14 cellular contexts compared by ENCODE assay signal in genomic region chr15:50426428-50426827, GRCh38. TPM values are rescaled to one million over a fixed set of nuclear protein-coding genes. Genes with fewer than 3 reads are reported as not detected.
A peak's percentile ranks its signal among the peaks of the same experiment; 100 is the strongest.
DNase-seq lines count a peak whose midpoint lies in the region; ATAC-seq, FAIRE-seq and TF ChIP-seq lines count a peak whose summit lies in the region.
"Had no signal": no experiment of that assay in that cellular context is flagged by ENCODE, and none has a peak within 500 bp of the region (broad histone marks: within the 10 kb centered on the region; RNA-seq: fewer than 3 reads in every experiment).

No MANE protein-coding gene starts in this region.

- no peak for DNase-seq in T-helper 1 cell
- DNase-seq in GM12892 (ENCODE audit: insufficient read length): no peak
- no peak for DNase-seq in activated T-helper 2 cell treated with anti-CD3 and anti-CD28 coated beads, Interferon-gamma antibody, Interleukin-2, Interleukin-4, amounts not matched to agents 10 μg/mL and 5 μg/mL and 100 μg/mL, durations not matched to agents 14 hours and 24 hours and 36 hours (ENCODE audit: low spot score)
- no peak for DNase-seq in natural killer cell treated with Interleukin-12 subunit alpha and Interleukin-12 subunit beta and Interleukin-15 and Interleukin-18, amount 100 ng/mL, for 72 hours (ENCODE audit: low spot score)
- no peak for DNase-seq in hippocampal formation (lab: John Stamatoyannopoulos, UW)
- no peak for DNase-seq in stimulated activated CD4-positive, alpha-beta T cell treated with anti-CD3 and anti-CD28 coated beads, Interleukin-2, amount 100 ng/mL, for 48 hours
- DNase-seq: hypothalamus; NCI-H1048; right cardiac atrium; SHP77 treated with DMSO at 0.1 percent for 48 hours; stimulated activated CD4-positive, alpha-beta T cell treated with anti-CD3 and anti-CD28 coated beads, Interleukin-4, amount 100 ng/mL, for 1 hour had no signal

- peak overlapping the region; percentile 74 for H3K4me3 Mint-ChIP-seq in T-helper 1 cell treated with Interleukin-12 subunit alpha and Interleukin-12 subunit beta and Interleukin-4 antibody, amounts not matched to agents 30 μg/mL and 1 μg/mL, for 36 hours
- H3K4me3 Mint-ChIP-seq in activated T-helper 2 cell treated with anti-CD3 and anti-CD28 coated beads, Interferon-gamma antibody, Interleukin-2, Interleukin-4, amounts not matched to agents 10 μg/mL and 5 μg/mL and 100 μg/mL, durations not matched to agents 14 hours and 24 hours and 36 hours (ENCODE audit: low read depth): peak overlapping the region; percentile 75
- H3K4me3 Mint-ChIP-seq in natural killer cell treated with Interleukin-12 subunit alpha and Interleukin-12 subunit beta and Interleukin-15 and Interleukin-18, amount 100 ng/mL, for 72 hours: peak overlapping the region; percentile 48

- ATAC-seq in natural killer cell treated with Interleukin-12 subunit alpha and Interleukin-12 subunit beta and Interleukin-15 and Interleukin-18, amount 100 ng/mL, for 72 hours: no peak
- ATAC-seq in GM21576 (IDR thresholded peaks at IDR 0.05; ENCODE audit: unreplicated experiment): no peak
- ATAC-seq: right cardiac atrium had no signal

- H3K9me3 Mint-ChIP-seq in T-helper 1 cell treated with Interleukin-12 subunit alpha and Interleukin-12 subunit beta and Interleukin-4 antibody, amounts not matched to agents 30 μg/mL and 1 μg/mL, for 36 hours: no peaks in the 10 kb centered on the region
- H3K9me3 Mint-ChIP-seq in activated T-helper 2 cell treated with anti-CD3 and anti-CD28 coated beads, Interferon-gamma antibody, Interleukin-2, Interleukin-4, amounts not matched to agents 10 μg/mL and 5 μg/mL and 100 μg/mL, durations not matched to agents 14 hours and 24 hours and 36 hours: no peaks in the 10 kb centered on the region
- H3K9me3 Mint-ChIP-seq in natural killer cell treated with Interleukin-12 subunit alpha and Interleukin-12 subunit beta and Interleukin-15 and Interleukin-18, amount 100 ng/mL, for 72 hours: no peaks in the 10 kb centered on the region

- peaks cover 25% of the 10 kb centered on the region for H3K4me1 Mint-ChIP-seq in T-helper 1 cell treated with Interleukin-12 subunit alpha and Interleukin-12 subunit beta and Interleukin-4 antibody, amounts not matched to agents 30 μg/mL and 1 μg/mL, for 36 hours (ENCODE audit: low read depth)
- peaks cover 21% of the 10 kb centered on the region for H3K4me1 Mint-ChIP-seq in activated T-helper 2 cell treated with anti-CD3 and anti-CD28 coated beads, Interferon-gamma antibody, Interleukin-2, Interleukin-4, amounts not matched to agents 10 μg/mL and 5 μg/mL and 100 μg/mL, durations not matched to agents 14 hours and 24 hours and 36 hours (ENCODE audit: low read depth)
- peaks cover 28 to 40% of the 10 kb centered on the region in 2 donors for H3K4me1 Mint-ChIP-seq in natural killer cell treated with Interleukin-12 subunit alpha and Interleukin-12 subunit beta and Interleukin-15 and Interleukin-18, amount 100 ng/mL, for 72 hours (ENCODE audit: low read depth in 2 of 2)

- no peak for FAIRE-seq in GM12892 (lab: Jason Lieb, UNC)
- FAIRE-seq: urothelium cell line had no signal

- H3K27me3 Mint-ChIP-seq in T-helper 1 cell treated with Interleukin-12 subunit alpha and Interleukin-12 subunit beta and Interleukin-4 antibody, amounts not matched to agents 30 μg/mL and 1 μg/mL, for 36 hours (ENCODE audit: low read depth): no peaks in the 10 kb centered on the region
- H3K27me3 Mint-ChIP-seq in activated T-helper 2 cell treated with anti-CD3 and anti-CD28 coated beads, Interferon-gamma antibody, Interleukin-2, Interleukin-4, amounts not matched to agents 10 μg/mL and 5 μg/mL and 100 μg/mL, durations not matched to agents 14 hours and 24 hours and 36 hours (ENCODE audit: low read depth): no peaks in the 10 kb centered on the region
- no peaks in the 10 kb centered on the region for H3K27me3 Mint-ChIP-seq in natural killer cell treated with Interleukin-12 subunit alpha and Interleukin-12 subunit beta and Interleukin-15 and Interleukin-18, amount 100 ng/mL, for 72 hours

- H3K36me3 Mint-ChIP-seq in T-helper 1 cell treated with Interleukin-12 subunit alpha and Interleukin-12 subunit beta and Interleukin-4 antibody, amounts not matched to agents 30 μg/mL and 1 μg/mL, for 36 hours (ENCODE audit: low read depth): peaks cover 10% of the 10 kb centered on the region
- H3K36me3 Mint-ChIP-seq in activated T-helper 2 cell treated with anti-CD3 and anti-CD28 coated beads, Interferon-gamma antibody, Interleukin-2, Interleukin-4, amounts not matched to agents 10 μg/mL and 5 μg/mL and 100 μg/mL, durations not matched to agents 14 hours and 24 hours and 36 hours (ENCODE audit: low read depth): peaks cover 25% of the 10 kb centered on the region
- H3K36me3 Mint-ChIP-seq in natural killer cell treated with Interleukin-12 subunit alpha and Interleukin-12 subunit beta and Interleukin-15 and Interleukin-18, amount 100 ng/mL, for 72 hours: peaks cover 4% of the 10 kb centered on the region

- TF ChIP-seq POLR2A in GM12892 (IDR thresholded peaks at IDR 0.05; ENCODE audit: low read depth, low read length): 0 out of 2 replicates have a peak, but pooled peaks have one; percentile 18

- intact Hi-C loops in activated T-helper 2 cell treated with anti-CD3 and anti-CD28 coated beads, Interferon-gamma antibody, Interleukin-2, Interleukin-4, amounts not matched to agents 10 μg/mL and 5 μg/mL and 100 μg/mL, durations not matched to agents 14 hours and 24 hours and 36 hours (cut with micrococcal nuclease): loop anchor here (10.0 kb wide), 1 partner anchor 58 kb away; no protein-coding TSS in a partner anchor

- no peak overlapping the region for H3K27ac Mint-ChIP-seq in T-helper 1 cell treated with Interleukin-12 subunit alpha and Interleukin-12 subunit beta and Interleukin-4 antibody, amounts not matched to agents 30 μg/mL and 1 μg/mL, for 36 hours
- H3K27ac Mint-ChIP-seq in activated T-helper 2 cell treated with anti-CD3 and anti-CD28 coated beads, Interferon-gamma antibody, Interleukin-2, Interleukin-4, amounts not matched to agents 10 μg/mL and 5 μg/mL and 100 μg/mL, durations not matched to agents 14 hours and 24 hours and 36 hours: no peak overlapping the region
- H3K27ac Mint-ChIP-seq in natural killer cell treated with Interleukin-12 subunit alpha and Interleukin-12 subunit beta and Interleukin-15 and Interleukin-18, amount 100 ng/mL, for 72 hours: no peak overlapping the region

RNA-seq across cellular contexts. Expression of gene USP8, which starts 2.2 kb away (rescaled TPM):
- polyA plus RNA-seq in GM12892 (2012; ENCODE audit: missing spikeins): 31.4 TPM
- 57.2 and 57.4 TPM in 2 replicates for total RNA-seq in activated T-helper 2 cell treated with anti-CD3 and anti-CD28 coated beads, Interferon-gamma antibody, Interleukin-2, Interleukin-4, amounts not matched to agents 10 μg/mL and 5 μg/mL and 100 μg/mL, durations not matched to agents 14 hours and 24 hours and 36 hours
- total RNA-seq in natural killer cell treated with Interleukin-12 subunit alpha and Interleukin-12 subunit beta and Interleukin-15 and Interleukin-18, amount 100 ng/mL, for 72 hours: 10 to 100 TPM; 61.1 to 72.0 TPM
